ENCODE assay signal across 27 cellular contexts in the genomic region with DNA sequence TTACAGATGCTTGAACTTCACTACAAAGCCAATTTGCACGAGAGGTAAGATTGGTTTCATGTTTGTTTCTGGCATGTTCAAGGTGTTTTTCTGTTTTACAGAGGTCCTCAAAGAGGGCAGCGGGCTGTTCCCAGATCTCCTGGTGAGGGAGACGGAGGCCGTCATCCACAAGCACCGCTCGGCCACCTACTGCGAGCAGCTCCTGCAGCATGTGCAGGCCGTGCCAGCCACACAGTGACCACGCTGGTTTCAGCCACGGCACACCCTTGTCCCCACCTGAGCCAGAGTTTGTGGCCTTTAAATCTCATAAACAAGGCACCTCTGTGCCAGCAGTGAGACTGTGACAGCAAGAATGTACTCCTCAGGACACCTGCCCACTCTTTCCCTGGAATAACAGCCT.
"Had no signal": no experiment of that assay in that cellular context is flagged by ENCODE, and none has a peak within 500 bp of the region (broad histone marks: within the 10 kb centered on the region; RNA-seq: fewer than 3 reads in every experiment).

No MANE protein-coding gene starts in this region.

- FAIRE-seq: colon, endometrium had no signal

- H3K79me2 ChIP-seq: hepatocyte had no signal

- H3K9me3 ChIP-seq: esophagus squamous epithelium, gastrocnemius medialis, left lung, lower lobe of right lung, mucosa of descending colon had no signal

- H2AFZ ChIP-seq: hepatocyte had no signal

- ATAC-seq: effector memory CD8-positive, alpha-beta T cell; esophagus mucosa; left cardiac atrium; left ventricle myocardium superior; lower lobe of right lung; mucosa of descending colon had no signal

- H3K4me1 ChIP-seq: left lung, lower lobe of right lung had no signal

- H3K27me3 ChIP-seq: dorsolateral prefrontal cortex, esophagus squamous epithelium, gastrocnemius medialis, hepatocyte, left lung had no signal

- H3K4me3 ChIP-seq: coronary artery, dorsolateral prefrontal cortex, esophagus squamous epithelium, gastrocnemius medialis, hepatocyte, left lung, lower lobe of right lung, mucosa of descending colon had no signal

- H3K4me2 ChIP-seq: hepatocyte had no signal

- DNase-seq: dermis blood vessel endothelial cell; dorsolateral prefrontal cortex; effector CD4-positive, alpha-beta T cell; effector memory CD8-positive, alpha-beta T cell; endodermal cell; erythroblast; esophagus squamous epithelium; foreskin fibroblast; foreskin melanocyte; gastrocnemius medialis; glutamatergic neuron; head of caudate nucleus; hypothalamus; immature natural killer cell; islet precursor cell; left cardiac atrium; left ventricle myocardium superior; lower lobe of right lung; mesenchymal stem cell; mucosa of descending colon had no signal

- H3K27ac ChIP-seq: dorsolateral prefrontal cortex, epithelial cell of prostate, esophagus squamous epithelium, gastrocnemius medialis, hepatocyte, left lung, lower lobe of right lung had no signal
